ENCODE assay signal across 15 cellular contexts in genomic region chr6:72654101-72654618, GRCh38. TPM values are rescaled to one million over a fixed set of nuclear protein-coding genes. Genes with fewer than 3 reads are reported as not detected.
A peak's percentile ranks its signal among the peaks of the same experiment; 100 is the strongest.
DNase-seq lines count a peak whose midpoint lies in the region; ATAC-seq and TF ChIP-seq lines count a peak whose summit lies in the region.
"Had no signal": no experiment of that assay in that cellular context is flagged by ENCODE, and none has a peak within 500 bp of the region (broad histone marks: within the 10 kb centered on the region; RNA-seq: fewer than 3 reads in every experiment).

No MANE protein-coding gene starts in this region.

- H3K27me3 ChIP-seq in left lung (no peaks in the 10 kb centered on the region), testis (no peaks in the 10 kb centered on the region)
- H3K27me3 ChIP-seq: BE2C, cardiac muscle cell, suprapubic skin had no signal

- WGBS in testis, 2 donors: 86 to 88% methylated on average over 2 of the region's 2 CpGs

- intact Hi-C loops in left lung (cut with DNase I): no loop called here
- intact Hi-C loops in testis (cut with DNase I; ENCODE audit: low total_unique reads): no loop called here

- DNase-seq in GM13977 (ENCODE audit: low spot score) (peak; percentile 12), left lung (no peak), NCI-H1417 (lab: John Stamatoyannopoulos, UW) (no peak), testis (no peak), coronary artery (ENCODE audit: low spot score) (no peak)
- DNase-seq: BE2C, NCI-H1694 treated with DMSO at 0.1 percent for 48 hours, T1000 had no signal

- ATAC-seq in GM19372 (IDR thresholded peaks at IDR 0.05; ENCODE audit: low read depth, unreplicated experiment) (peak; percentile 71), HG02678 (IDR thresholded peaks at IDR 0.05; ENCODE audit: unreplicated experiment) (peak; percentile 71), HG03460 (IDR thresholded peaks at IDR 0.05; ENCODE audit: unreplicated experiment) (peak; percentile 59), left lung (no peak)
- ATAC-seq: Panc1 had no signal

- H3K9me3 ChIP-seq in left lung (no peaks in the 10 kb centered on the region), testis (no peaks in the 10 kb centered on the region)
- H3K9me3 ChIP-seq: BE2C, suprapubic skin had no signal

- no peak for TF ChIP-seq POLR2A in testis (IDR thresholded peaks at IDR 0.05)

- H3K4me1 ChIP-seq in left lung (no peaks in the 10 kb centered on the region), testis (no peaks in the 10 kb centered on the region)
- H3K4me1 ChIP-seq: BE2C, suprapubic skin had no signal

- H3K27ac ChIP-seq in left lung: no peak overlapping the region
- no peak overlapping the region for H3K27ac ChIP-seq in testis
- H3K27ac ChIP-seq in coronary artery: no peak overlapping the region
- H3K27ac ChIP-seq: cardiac muscle cell, suprapubic skin had no signal

- in situ Hi-C loops in GM13977 (cut with MboI; ENCODE audit: low pct_unique_long_range_greater_than_20kb, low sequenced_read_pairs, unreplicated experiment): no loop called here

- no peak overlapping the region for H3K4me3 ChIP-seq in left lung
- no peak overlapping the region for H3K4me3 ChIP-seq in testis
- no peak overlapping the region for H3K4me3 ChIP-seq in coronary artery
- H3K4me3 ChIP-seq: cardiac muscle cell, suprapubic skin had no signal

- H3K36me3 ChIP-seq in left lung: no peaks in the 10 kb centered on the region
- H3K36me3 ChIP-seq in testis (ENCODE audit: low read depth, missing control alignments): no peaks in the 10 kb centered on the region
- H3K36me3 ChIP-seq: BE2C, cardiac muscle cell, suprapubic skin had no signal

- no peak for TF ChIP-seq CTCF in GM13977 (IDR thresholded peaks at IDR 0.05; ENCODE audit: extremely low read depth, insufficient read depth, missing control alignments)
- TF ChIP-seq CTCF in left lung (IDR thresholded peaks at IDR 0.05): no peak
- no peak for TF ChIP-seq CTCF in testis (IDR thresholded peaks at IDR 0.05)
- TF ChIP-seq CTCF in coronary artery (IDR thresholded peaks at IDR 0.05): no peak

RNA-seq across cellular contexts. Expression of gene KCNQ5, which starts 32.3 kb away (rescaled TPM):
- 1 to 10 TPM; 1.7 to 2.3 TPM for total RNA-seq in left lung
- total RNA-seq in testis: 1 to 10 TPM in 1 of 2 donors, under 1 TPM in 1; 0.43 to 1.1 TPM
- 0.73 TPM for polyA plus RNA-seq in testis (ENCODE audit: insufficient read depth, low read depth, low replicate concordance)
- total RNA-seq: HT-29 had no signal
